Comparison of ENCODE assay signal across 1 cellular context in genomic region chr6:96345501-96345900, GRCh38.
TF ChIP-seq lines count a peak whose summit lies in the region.

No MANE protein-coding gene starts in this region.

TF ChIP-seq in GM23338, 12 proteins besides CTCF, POLR2A, EP300 and RAD21 (continued from another document):
- TF ChIP-seq ZNF462 (CRISPR knock-in tag; IDR thresholded peaks at IDR 0.05) (no peak), POLR2AphosphoS5 (IDR thresholded peaks at IDR 0.05; ENCODE audit: low read depth) (no peak), STAT1 (IDR thresholded peaks at IDR 0.05; ENCODE audit: unreplicated experiment) (no peak), EZH2 (IDR thresholded peaks at IDR 0.05; ENCODE audit: low read depth, unreplicated experiment) (no peak), ZNF114 (CRISPR knock-in tag; IDR thresholded peaks at IDR 0.05) (no peak), ZNF331 (CRISPR knock-in tag; IDR thresholded peaks at IDR 0.05; ENCODE audit: low read depth) (no peak), NANOG (IDR thresholded peaks at IDR 0.05; ENCODE audit: borderline replicate concordance) (no peak), CREB1 (CRISPR knock-in tag; IDR thresholded peaks at IDR 0.05; ENCODE audit: low read depth) (no peak), JUNB (IDR thresholded peaks at IDR 0.05; ENCODE audit: unreplicated experiment) (no peak)
TF ChIP-seq in GM23338: peak in this region for 0.
